8 cellular contexts compared by ENCODE assay signal in genomic region chr6:166383817-166384363, GRCh38. TPM values are rescaled to one million over a fixed set of nuclear protein-coding genes. Genes with fewer than 3 reads are reported as not detected.
A peak's percentile ranks its signal among the peaks of the same experiment; 100 is the strongest.
DNase-seq lines count a peak whose midpoint lies in the region; ATAC-seq, FAIRE-seq and TF ChIP-seq lines count a peak whose summit lies in the region.
"Not testable (repeated sequence)": the region's sequence is repeated elsewhere in the genome, so short reads cannot be mapped to it uniquely, and the experiment has no call there.

No MANE protein-coding gene starts in this region.

- not testable (repeated sequence) for H3K9me3 ChIP-seq in MG63; GM12878 (replicated peaks; ENCODE audit: control insufficient read depth, insufficient read depth, low read length); gastroesophageal sphincter; muscle layer of duodenum (ENCODE audit: control insufficient read depth in 1 of 2, low read length in 2 of 2)

- H3K27me3 Mint-ChIP-seq in activated CD4-positive, alpha-beta T cell treated with anti-CD3 and anti-CD28 coated beads for 36 hours = not testable (repeated sequence)

- H3K36me3 ChIP-seq in BJ (ENCODE audit: control insufficient read depth, insufficient read depth, low read length); MG63; GM12878 (ENCODE audit: control insufficient read depth in 2 of 2, insufficient read depth in 2 of 2, low read length in 1 of 2); gastroesophageal sphincter; muscle layer of duodenum (ENCODE audit: control insufficient read depth in 1 of 2, insufficient read depth in 2 of 2, low read length in 2 of 2): not testable (repeated sequence)

- not testable (repeated sequence) for TF ChIP-seq CTCF in BJ (IDR thresholded peaks at IDR 0.05; ENCODE audit: insufficient read depth, low read depth, low read length)
- TF ChIP-seq CTCF in GM12878 (IDR thresholded peaks at IDR 0.05 in 2 of 3, conservative IDR thresholded peaks at IDR 0.05 in 1 of 3; ENCODE audit: control insufficient read depth in 2 of 3, extremely low read depth in 1 of 3, insufficient read depth in 1 of 3, low read depth in 3 of 3, low read length in 3 of 3) (peak; percentile 1 to 30 (median 16); a peak in 2 of 6 replicates), gastroesophageal sphincter (IDR thresholded peaks at IDR 0.05) (peak in 2 of 4 experiments; percentile 44 to 50)

- peak; percentile 1 for ATAC-seq in GM21825 (IDR thresholded peaks at IDR 0.05; ENCODE audit: unreplicated experiment)
- ATAC-seq in activated CD4-positive, alpha-beta T cell treated with anti-CD3 and anti-CD28 coated beads for 36 hours; gastroesophageal sphincter: not testable (repeated sequence)
- peak; percentile 1; the same call in 1 of the 3 replicates for ATAC-seq in GM12878

- peaks cover 36% of the 10 kb centered on the region for H3K79me2 ChIP-seq in GM12878 (ENCODE audit: control insufficient read depth, insufficient read depth, low read length)

- intact Hi-C loops in activated CD4-positive, alpha-beta T cell treated with anti-CD3 and anti-CD28 coated beads for 36 hours (cut with DNase I, micrococcal nuclease) = loop anchor here (1.0 to 10.0 kb wide), 9 partner anchors 33 to 1441 kb away; partner anchors contain the start of genes RPS6KA2 (in 2 of the 2), SFT2D1 (in 2 of the 2), AFDN (in 1 of the 2) and CEP43 (in 1 of the 2)
- intact Hi-C loops in GM12878 (cut with micrococcal nuclease; ENCODE audit: unreplicated experiment) = loop anchor here (1.0 kb wide), 1 partner anchor 42 kb away; the partner anchor contains the start of gene SFT2D1

- FAIRE-seq in GM12878 (lab: Jason Lieb, UNC) = not testable (repeated sequence)

- not testable (repeated sequence) for DNase-seq in BJ (ENCODE audit: low read depth); MG63
- peak; percentile 55 for DNase-seq in activated CD4-positive, alpha-beta T cell treated with anti-CD3 and anti-CD28 coated beads for 36 hours
- DNase-seq in GM12878 (ENCODE audit: low read depth, low spot score) = peak; percentile 8
- DNase-seq in stimulated activated CD4-positive, alpha-beta T cell treated with anti-CD3 and anti-CD28 coated beads, Interleukin-4, amount 100 ng/mL, for 48 hours (ENCODE audit: low read depth in 2 of 2) = peak; percentile 9 to 19

- not testable (repeated sequence) for TF ChIP-seq RAD21 in GM12878 (IDR thresholded peaks at IDR 0.05; ENCODE audit: insufficient read depth, low read depth, low read length)

- not testable (repeated sequence) for TF ChIP-seq POLR2A in GM12878 (IDR thresholded peaks at IDR 0.05; ENCODE audit: low read depth, low read length); gastroesophageal sphincter (IDR thresholded peaks at IDR 0.05)

- 30% methylated on average over 20 of the region's 20 CpGs for WGBS in GM12878 (ENCODE audit: insufficient coverage, insufficient replicate concordance, low lambda C conversion rate, missing lambda C conversion rate)
- WGBS in gastroesophageal sphincter (ENCODE audit: low coverage in 1 of 2), 2 donors = 29 to 45% methylated on average over 9 to 20 of the region's 20 CpGs

- CTCF ChIA-PET in BJ (lab: Yijun Ruan, JAX) = interaction anchor here (1.0 to 2.0 kb wide), 4 partner anchors 13 to 76 kb away, joined by 3 to 10 read pairs (median 3); partner anchors contain the start of gene PRR18
- CTCF ChIA-PET in activated CD4-positive, alpha-beta T cell treated with anti-CD3 and anti-CD28 coated beads for 36 hours (lab: Charles Lee) = interaction anchor here (1.1 kb wide), 1 partner anchor 71 kb away, joined by 4 read pairs; no protein-coding TSS in a partner anchor
- CTCF ChIA-PET in GM12878 (lab: Yijun Ruan, JAX) = interaction anchor here (0.9 to 4.0 kb wide), 4 partner anchors 15 to 70 kb away, joined by 4 to 19 read pairs (median 6); no protein-coding TSS in a partner anchor

- RAD21 ChIA-PET in GM12878 (lab: Charles Lee; ENCODE audit: unreplicated experiment) = interaction anchor here (1.0 kb wide), 2 partner anchors 17 to 70 kb away, joined by 3 to 4 read pairs; no protein-coding TSS in a partner anchor

- not testable (repeated sequence) for H3K9me3 Mint-ChIP-seq in activated CD4-positive, alpha-beta T cell treated with anti-CD3 and anti-CD28 coated beads for 36 hours (ENCODE audit: low read depth)

- not testable (repeated sequence) for H3K4me1 ChIP-seq in GM12878 (ENCODE audit: control insufficient read depth, insufficient read depth, low read length); muscle layer of duodenum (ENCODE audit: control insufficient read depth in 1 of 2, insufficient read depth in 2 of 2, low read length in 2 of 2)
- H3K4me1 ChIP-seq in gastroesophageal sphincter = peaks cover 0 to 35% (median 0%) of the 10 kb centered on the region in 3 donors

- peak overlapping the region; percentile 84 for H3K4me3 ChIP-seq in BJ (ENCODE audit: low read depth, low read length)
- peak overlapping the region; percentile 79 for H3K4me3 ChIP-seq in MG63
- H3K4me3 ChIP-seq in GM12878 = peak overlapping the region; percentile 79
- peak overlapping the region; percentile 63 to 69 for H3K4me3 ChIP-seq in gastroesophageal sphincter
- H3K4me3 ChIP-seq in muscle layer of duodenum (ENCODE audit: low read depth in 1 of 2, low read length in 2 of 2) = peak overlapping the region; percentile 94 to 98

- H3K27ac ChIP-seq in GM12878 (ENCODE audit: control insufficient read depth, insufficient read depth) (peak overlapping the region; percentile 81), gastroesophageal sphincter (peak overlapping the region; percentile 66 to 97 (median 94)), muscle layer of duodenum (ENCODE audit: low read length) (peak overlapping the region; percentile 84)

- peak overlapping the region; percentile 70 for H3K4me2 ChIP-seq in GM12878 (ENCODE audit: control insufficient read depth, insufficient read depth)

- BruUV-seq in GM12878 (replicated peaks; lab: Mats Ljungman, UMichigan) = TSS peak; percentile 84

- H3K9ac ChIP-seq in GM12878 (ENCODE audit: control insufficient read depth, insufficient read depth, low read length) = peak overlapping the region; percentile 74

- POLR2A ChIA-PET in BJ (lab: Charles Lee); activated CD4-positive, alpha-beta T cell treated with anti-CD3 and anti-CD28 coated beads for 36 hours (lab: Charles Lee); GM12878 (lab: Charles Lee): not testable (repeated sequence)

- SMC1A ChIA-PET in GM12878 (lab: Charles Lee; ENCODE audit: uncharacterized antibody, unreplicated experiment) = interaction anchor here (0.6 to 2.0 kb wide), 9 partner anchors 9 to 103 kb away, joined by 3 to 5 read pairs (median 3); no protein-coding TSS in a partner anchor

- peak overlapping the region; percentile 85 for H2AFZ ChIP-seq in GM12878 (ENCODE audit: control insufficient read depth, low read depth, low read length)

- H3K4me1 Mint-ChIP-seq in activated CD4-positive, alpha-beta T cell treated with anti-CD3 and anti-CD28 coated beads for 36 hours = not testable (repeated sequence)

- H3K4me3 Mint-ChIP-seq in activated CD4-positive, alpha-beta T cell treated with anti-CD3 and anti-CD28 coated beads for 36 hours = peak overlapping the region; percentile 80

- not testable (repeated sequence) for H3K27me3 ChIP-seq in BJ (ENCODE audit: control insufficient read depth, insufficient read depth, low read length); MG63; GM12878 (replicated peaks in 1 of 2; ENCODE audit: control insufficient read depth in 2 of 2, insufficient read depth in 2 of 2, low read length in 1 of 2); gastroesophageal sphincter; muscle layer of duodenum (ENCODE audit: low read depth, low read length)

- H3K27ac Mint-ChIP-seq in activated CD4-positive, alpha-beta T cell treated with anti-CD3 and anti-CD28 coated beads for 36 hours = peak overlapping the region; percentile 65

- in situ Hi-C loops in GM12878 (cut with MboI) = loop anchor here (5.0 kb wide), 1 partner anchor 52 kb away; no protein-coding TSS in a partner anchor

- not testable (repeated sequence) for H3K36me3 Mint-ChIP-seq in activated CD4-positive, alpha-beta T cell treated with anti-CD3 and anti-CD28 coated beads for 36 hours (ENCODE audit: low read depth)

- H4K20me1 ChIP-seq in GM12878 (ENCODE audit: control insufficient read depth, insufficient read depth) = not testable (repeated sequence)

- not testable (repeated sequence) for TF ChIP-seq EP300 in GM12878 (IDR thresholded peaks at IDR 0.05; ENCODE audit: borderline replicate concordance in 1 of 2, control insufficient read depth in 1 of 2, low read depth in 2 of 2, low read length in 2 of 2); gastroesophageal sphincter (IDR thresholded peaks at IDR 0.05)

RNA-seq across cellular contexts. Expression of gene MPC1, which starts 1.1 kb away (rescaled TPM):
- polyA plus RNA-seq in BJ (2011; rRNA removed) = 19.2 and 27.5 TPM in 2 replicates
- polyA minus RNA-seq in BJ (2011; rRNA and poly(A)+ RNA removed) = 4.1 and 6.3 TPM in 2 replicates
- total RNA-seq in MG63 (2014; rRNA removed; shearing (Covaris generic); ENCODE audit: low replicate concordance) = 44.4 and 58.0 TPM in 2 replicates
- 10 to 100 TPM; 17.7 to 20.5 TPM for total RNA-seq in activated CD4-positive, alpha-beta T cell treated with anti-CD3 and anti-CD28 coated beads for 36 hours
- total RNA-seq in GM12878 (2013; cell fraction: nucleolus; rRNA removed) = 7.7 and 10.5 TPM in 2 replicates
- total RNA-seq in GM12878 (2014; rRNA removed) = 60.8 and 78.8 TPM in 2 replicates
- 76.1 and 76.7 TPM in 2 replicates for total RNA-seq in GM12878 (2014; rRNA removed; fragmentation: Illumina TruSeq; extraction: Trizol)
- total RNA-seq in GM12878 (2021) = 51.6 and 55.0 TPM in 2 replicates
- 17.6 TPM for polyA plus RNA-seq in GM12878 (2011; ENCODE audit: low read depth)
- polyA plus RNA-seq in GM12878 (2011; rRNA removed) = 53.2 and 58.5 TPM in 2 replicates
- 39.8 and 50.1 TPM in 2 replicates for polyA plus RNA-seq in GM12878 (2011; cell fraction: cytosol; rRNA removed)
- 25.9 and 30.5 TPM in 2 replicates for polyA plus RNA-seq in GM12878 (2011; cell fraction: nucleus; rRNA removed)
- polyA plus RNA-seq in GM12878 (2012) = 35.1 and 37.5 TPM in 2 replicates
- 93.8 and 100 TPM in 2 replicates for polyA plus RNA-seq in GM12878 (2014; fragmentation: Illumina TruSeq; extraction: Trizol)
- polyA plus RNA-seq in GM12878 (2014; fragmentation: Nextera tagmentation; extraction: Ambion mirVana) = 10 to 100 TPM; 81.5 to 97.0 TPM
- polyA plus RNA-seq in GM12878 (2014; rRNA removed) = 61.5 and 61.9 TPM in 2 replicates
- polyA plus RNA-seq in GM12878 (2016; fragmentation: Nextera tagmentation; extraction: Ambion mirVana) = 100 to 1,000 TPM; 173 to 177 TPM
- 16.5 and 20.0 TPM in 2 replicates for polyA minus RNA-seq in GM12878 (2011; rRNA and poly(A)+ RNA removed)
- polyA minus RNA-seq in GM12878 (2011; cell fraction: cytosol; rRNA and poly(A)+ RNA removed) = 9.0 and 14.8 TPM in 2 replicates
- polyA minus RNA-seq in GM12878 (2011; cell fraction: nucleus; rRNA and poly(A)+ RNA removed) = 3.6 and 3.8 TPM in 2 replicates
- 10 to 100 TPM; 57.9 to 93.2 (median 72.8) TPM for total RNA-seq in gastroesophageal sphincter

RNA-seq across cellular contexts. Expression of gene SFT2D1, which starts 41.5 kb away (rescaled TPM):
- polyA plus RNA-seq in BJ (2011; rRNA removed) = 24.9 and 53.6 TPM in 2 replicates
- polyA minus RNA-seq in BJ (2011; rRNA and poly(A)+ RNA removed) = 13.7 and 14.9 TPM in 2 replicates
- total RNA-seq in MG63 (2014; rRNA removed; shearing (Covaris generic); ENCODE audit: low replicate concordance) = 22.6 and 28.8 TPM in 2 replicates
- 10 to 100 TPM; 39.8 to 54.2 TPM for total RNA-seq in activated CD4-positive, alpha-beta T cell treated with anti-CD3 and anti-CD28 coated beads for 36 hours
- 290 and 291 TPM in 2 replicates for total RNA-seq in GM12878 (2013; cell fraction: nucleolus; rRNA removed)
- 105 and 145 TPM in 2 replicates for total RNA-seq in GM12878 (2014; rRNA removed)
- 69.5 and 73.7 TPM in 2 replicates for total RNA-seq in GM12878 (2014; rRNA removed; fragmentation: Illumina TruSeq; extraction: Trizol)
- total RNA-seq in GM12878 (2021) = 77.6 and 78.3 TPM in 2 replicates
- polyA plus RNA-seq in GM12878 (2011; ENCODE audit: low read depth) = 55.2 TPM
- polyA plus RNA-seq in GM12878 (2011; rRNA removed) = 279 and 281 TPM in 2 replicates
- polyA plus RNA-seq in GM12878 (2011; cell fraction: cytosol; rRNA removed) = 110 and 145 TPM in 2 replicates
- 139 and 171 TPM in 2 replicates for polyA plus RNA-seq in GM12878 (2011; cell fraction: nucleus; rRNA removed)
- polyA plus RNA-seq in GM12878 (2012) = 107 and 120 TPM in 2 replicates
- 92.6 and 100 TPM in 2 replicates for polyA plus RNA-seq in GM12878 (2014; fragmentation: Illumina TruSeq; extraction: Trizol)
- polyA plus RNA-seq in GM12878 (2014; fragmentation: Nextera tagmentation; extraction: Ambion mirVana) = 100 to 1,000 TPM; 119 to 149 TPM
- polyA plus RNA-seq in GM12878 (2014; rRNA removed) = 110 and 130 TPM in 2 replicates
- polyA plus RNA-seq in GM12878 (2016; fragmentation: Nextera tagmentation; extraction: Ambion mirVana) = 100 to 1,000 TPM; 205 to 231 TPM
- 79.8 and 81.2 TPM in 2 replicates for polyA minus RNA-seq in GM12878 (2011; rRNA and poly(A)+ RNA removed)
- polyA minus RNA-seq in GM12878 (2011; cell fraction: cytosol; rRNA and poly(A)+ RNA removed) = 21.2 and 32.0 TPM in 2 replicates
- polyA minus RNA-seq in GM12878 (2011; cell fraction: nucleus; rRNA and poly(A)+ RNA removed) = 52.7 and 59.1 TPM in 2 replicates
- 10 to 100 TPM; 21.4 to 32.2 (median 26.1) TPM for total RNA-seq in gastroesophageal sphincter
